Comparison of ENCODE assay signal across 1 cellular context in genomic region chr5:475704-476101, GRCh38.
TF ChIP-seq lines count a peak whose summit lies in the region.

No MANE protein-coding gene starts in this region.

TF ChIP-seq in H1, 55 proteins besides CTCF, POLR2A, EP300 and RAD21:
- no peak for TF ChIP-seq CHD7 (IDR thresholded peaks at IDR 0.05; ENCODE audit: insufficient replicate concordance, low read length)
- TF ChIP-seq BACH1 (IDR thresholded peaks at IDR 0.05; ENCODE audit: low read length): no peak
- no peak for TF ChIP-seq ATF3 (IDR thresholded peaks at IDR 0.05; ENCODE audit: insufficient read depth, low read depth, low read length)
- TF ChIP-seq TAF7 (optimal IDR thresholded peaks at IDR 0.05; ENCODE audit: borderline replicate concordance, low read depth, low read length): no peak
- TF ChIP-seq TEAD4 (IDR thresholded peaks at IDR 0.05; ENCODE audit: low read depth, low read length): no peak
- TF ChIP-seq YY1 (IDR thresholded peaks at IDR 0.05; ENCODE audit: low read depth, low read length): no peak
- TF ChIP-seq SAP30 (IDR thresholded peaks at IDR 0.05; ENCODE audit: insufficient read depth, insufficient replicate concordance, low read length): no peak
- TF ChIP-seq USF2 (IDR thresholded peaks at IDR 0.05; ENCODE audit: low read length): no peak
- TF ChIP-seq SIRT6 (IDR thresholded peaks at IDR 0.05; ENCODE audit: low read length): no peak
- TF ChIP-seq MAX (IDR thresholded peaks at IDR 0.05): no peak
- no peak for TF ChIP-seq E2F6 (IDR thresholded peaks at IDR 0.05)
